Comparison of ENCODE assay signal across 8 cellular contexts in the genomic region with DNA sequence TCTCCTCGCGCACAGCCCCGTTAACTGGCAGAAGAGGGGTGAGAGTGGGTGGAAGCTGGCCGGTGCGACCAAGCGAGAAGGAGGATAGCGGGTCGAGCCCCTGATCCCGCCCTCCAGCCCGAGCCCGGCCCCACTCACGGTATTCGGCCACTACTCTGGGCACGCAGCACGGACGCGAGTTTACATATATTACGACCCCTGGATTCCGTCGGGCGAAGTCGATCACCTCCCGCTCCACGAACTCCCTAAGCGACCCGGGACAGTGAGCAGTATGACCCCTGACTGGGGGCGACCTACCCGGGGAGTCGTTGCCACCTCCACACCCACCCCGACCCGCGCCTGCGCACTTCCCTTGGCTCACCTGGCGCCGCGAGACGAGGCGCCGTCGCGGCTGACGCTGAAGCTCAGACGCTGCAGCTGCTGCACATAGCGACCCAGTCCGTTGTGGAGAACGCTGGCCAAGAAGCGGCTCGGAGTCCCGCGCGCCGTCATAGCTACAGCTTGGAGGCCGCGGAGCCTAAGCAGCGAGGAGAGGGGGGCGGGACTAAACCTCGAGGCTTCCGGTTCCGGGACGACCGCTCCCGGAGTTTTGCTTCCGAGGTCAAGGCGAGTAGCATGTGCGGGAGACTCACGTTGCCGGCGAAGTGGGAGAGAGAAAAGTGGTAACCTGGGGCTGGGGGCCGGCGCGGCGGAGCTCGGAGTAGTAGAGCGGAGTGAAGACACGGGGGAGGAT. TPM values are rescaled to one million over a fixed set of nuclear protein-coding genes. Genes with fewer than 3 reads are reported as not detected.
DNase-seq lines count a peak whose midpoint lies in the region; ATAC-seq and TF ChIP-seq lines count a peak whose summit lies in the region.

A gene (minus strand): TSS at position 546 of the 733 bp plus-strand sequence. CDS start 54 bp downstream, at position 492.
A gene (plus strand): TSS at position 592 of the 733 bp plus-strand sequence. CDS start 668 bp downstream, outside the sequence.

- CTCF ChIA-PET in HEK293 (lab: Yijun Ruan, JAX): interaction anchor here (6.4 to 16.6 kb wide), 2 partner anchors 11 to 30 kb away, joined by 49 to 274 read pairs; a partner anchor contains a TSS

- peak within 1 kb of the TSS; percentile 95 for H3K4me3 ChIP-seq in HEK293 (ENCODE audit: low read depth, low read length)
- H3K4me3 ChIP-seq in NB4 (ENCODE audit: low read depth, low read length): peak within 1 kb of the TSS; percentile 100
- peak within 1 kb of the TSS; percentile 91 for H3K4me3 ChIP-seq in adipocyte (ENCODE audit: low read length)
- H3K4me3 ChIP-seq in heart left ventricle: peak within 1 kb of the TSS; percentile 69 to 97 (median 87)

- peaks cover 20% of the 10 kb centered on the region for H3K36me3 Mint-ChIP-seq in type B pancreatic cell

- 1 to 2% (median 1%) methylated on average over 45 to 75 of the region's 75 CpGs for WGBS in heart left ventricle, 4 donors

- H3K4me1 Mint-ChIP-seq in type B pancreatic cell (ENCODE audit: unreplicated experiment): peaks cover 25% of the 10 kb centered on the region

- H3K36me3 ChIP-seq in HEK293 (ENCODE audit: control insufficient read depth in 2 of 2, insufficient read depth in 1 of 2, low read length in 2 of 2) (peaks cover 16 to 68% of the 10 kb centered on the region in 2 experiments), adipocyte (ENCODE audit: control insufficient read depth, insufficient read depth, low read length, severe bottlenecking) (peaks cover 20% of the 10 kb centered on the region), heart left ventricle (peaks cover 0 to 60% (median 42%) of the 10 kb centered on the region in 9 donors)

- peaks cover 6% of the 10 kb centered on the region for H3K4me1 ChIP-seq in HEK293 (ENCODE audit: control insufficient read depth, insufficient read depth, low read length)
- H3K4me1 ChIP-seq in adipocyte (ENCODE audit: control insufficient read depth, insufficient read depth, low read length): peaks cover 28% of the 10 kb centered on the region
- peaks cover 0 to 31% (median 23%) of the 10 kb centered on the region in 12 donors for H3K4me1 ChIP-seq in heart left ventricle

- ATAC-seq in heart left ventricle: peak; percentile 83 to 93 (median 91)

- H3K27ac Mint-ChIP-seq in type B pancreatic cell: peak within 1 kb of the TSS; percentile 92

- no peaks in the 10 kb centered on the region for H3K27me3 ChIP-seq in adipocyte (replicated peaks; ENCODE audit: control insufficient read depth, insufficient read depth, low read length)
- H3K27me3 ChIP-seq in heart left ventricle: no peaks in the 10 kb centered on the region

- peak within 1 kb of the TSS; percentile 98 for H3K4me3 Mint-ChIP-seq in type B pancreatic cell

- H3K9me3 ChIP-seq in HEK293 (ENCODE audit: control insufficient read depth, insufficient read depth, low read depth, low read length): no peaks in the 10 kb centered on the region
- H3K9me3 ChIP-seq in adipocyte (ENCODE audit: control insufficient read depth, low read length): no peaks in the 10 kb centered on the region
- H3K9me3 ChIP-seq in heart left ventricle: no peaks in the 10 kb centered on the region

- TF ChIP-seq CTCF in GM10266 (IDR thresholded peaks at IDR 0.05; ENCODE audit: control insufficient read depth, insufficient read depth, low read depth, missing control alignments): no peak
- TF ChIP-seq CTCF in HEK293 (tag by site-specific recombination; IDR thresholded peaks at IDR 0.05): no peak
- TF ChIP-seq CTCF in NB4 (IDR thresholded peaks at IDR 0.05; ENCODE audit: low read depth, low read length): no peak
- no peak for TF ChIP-seq CTCF in heart left ventricle (IDR thresholded peaks at IDR 0.05)
- TF ChIP-seq CTCF in type B pancreatic cell (conservative IDR thresholded peaks at IDR 0.05): no peak

- H3K27me3 Mint-ChIP-seq in type B pancreatic cell: no peaks in the 10 kb centered on the region

- H3K9me3 Mint-ChIP-seq in type B pancreatic cell: no peaks in the 10 kb centered on the region

- H3K27ac ChIP-seq in HEK293 (ENCODE audit: extremely low read depth, low read depth, low read length) (peak within 1 kb of the TSS; percentile 82), heart left ventricle (peak within 1 kb of the TSS; percentile 44 to 89 (median 82))

- intact Hi-C loops in heart left ventricle (cut with DNase I): loop anchor here in 2 of 10 donors (5.0 kb wide), 2 partner anchors 40 to 45 kb away; a partner anchor contains a TSS

- peak; percentile 85 for TF ChIP-seq POLR2A in NB4 (IDR thresholded peaks at IDR 0.05; ENCODE audit: extremely low read depth, insufficient read length)
- TF ChIP-seq POLR2A in heart left ventricle (IDR thresholded peaks at IDR 0.05): peak in 1 of 2 donors; percentile 23

- DNase-seq in GM10266 (ENCODE audit: extremely low spot score) (peak; percentile 90), NB4 (ENCODE audit: low read depth) (peak; percentile 91), T-helper 1 cell (peak; percentile 68 to 82 (median 79)), adipocyte (ENCODE audit: low read depth) (peak; percentile 94), heart left ventricle (peak; percentile 80 to 90 (median 88)), pons (ENCODE audit: low spot score) (peak; percentile 85), type B pancreatic cell (ENCODE audit: extremely low spot score, unreplicated experiment) (peak; percentile 87)

- peak within 1 kb of the TSS; percentile 93 for H3K9ac ChIP-seq in adipocyte (ENCODE audit: low read length)

- POLR2A ChIA-PET in HEK293 (lab: Yijun Ruan, JAX): interaction anchor here (0.7 to 1.5 kb wide), 3 partner anchors 10 to 74 kb away, joined by 3 to 6 read pairs (median 6); a partner anchor contains a TSS

TF ChIP-seq in HEK293, 187 proteins besides CTCF, POLR2A, EP300 and RAD21 (continues in another document):
- TF ChIP-seq ZEB2 (tag by site-specific recombination; IDR thresholded peaks at IDR 0.05) (peak; percentile 73), ZFP37 (tag by site-specific recombination; IDR thresholded peaks at IDR 0.05) (0 out of 2 replicates have a peak, but pooled peaks have one; percentile 14), ZNF777 (tag by site-specific recombination; IDR thresholded peaks at IDR 0.05; ENCODE audit: borderline replicate concordance) (no peak), ZFP69B (tag by site-specific recombination; IDR thresholded peaks at IDR 0.05) (no peak), WT1 (tag by site-specific recombination; IDR thresholded peaks at IDR 0.05) (no peak), ZNF768 (tag by site-specific recombination; IDR thresholded peaks at IDR 0.05) (no peak)
- TF ChIP-seq, protein P1, sequence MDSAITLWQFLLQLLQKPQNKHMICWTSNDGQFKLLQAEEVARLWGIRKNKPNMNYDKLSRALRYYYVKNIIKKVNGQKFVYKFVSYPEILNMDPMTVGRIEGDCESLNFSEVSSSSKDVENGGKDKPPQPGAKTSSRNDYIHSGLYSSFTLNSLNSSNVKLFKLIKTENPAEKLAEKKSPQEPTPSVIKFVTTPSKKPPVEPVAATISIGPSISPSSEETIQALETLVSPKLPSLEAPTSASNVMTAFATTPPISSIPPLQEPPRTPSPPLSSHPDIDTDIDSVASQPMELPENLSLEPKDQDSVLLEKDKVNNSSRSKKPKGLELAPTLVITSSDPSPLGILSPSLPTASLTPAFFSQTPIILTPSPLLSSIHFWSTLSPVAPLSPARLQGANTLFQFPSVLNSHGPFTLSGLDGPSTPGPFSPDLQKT (IDR thresholded peaks at IDR 0.05; ENCODE audit: borderline replicate concordance, low read depth, low read length): peak; percentile 51; the same call in 1 of the 2 replicates
- TF ChIP-seq, protein P2, sequence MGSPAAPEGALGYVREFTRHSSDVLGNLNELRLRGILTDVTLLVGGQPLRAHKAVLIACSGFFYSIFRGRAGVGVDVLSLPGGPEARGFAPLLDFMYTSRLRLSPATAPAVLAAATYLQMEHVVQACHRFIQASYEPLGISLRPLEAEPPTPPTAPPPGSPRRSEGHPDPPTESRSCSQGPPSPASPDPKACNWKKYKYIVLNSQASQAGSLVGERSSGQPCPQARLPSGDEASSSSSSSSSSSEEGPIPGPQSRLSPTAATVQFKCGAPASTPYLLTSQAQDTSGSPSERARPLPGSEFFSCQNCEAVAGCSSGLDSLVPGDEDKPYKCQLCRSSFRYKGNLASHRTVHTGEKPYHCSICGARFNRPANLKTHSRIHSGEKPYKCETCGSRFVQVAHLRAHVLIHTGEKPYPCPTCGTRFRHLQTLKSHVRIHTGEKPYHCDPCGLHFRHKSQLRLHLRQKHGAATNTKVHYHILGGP (tag by site-specific recombination; IDR thresholded peaks at IDR 0.05): no peak
- TF ChIP-seq, protein P3, sequence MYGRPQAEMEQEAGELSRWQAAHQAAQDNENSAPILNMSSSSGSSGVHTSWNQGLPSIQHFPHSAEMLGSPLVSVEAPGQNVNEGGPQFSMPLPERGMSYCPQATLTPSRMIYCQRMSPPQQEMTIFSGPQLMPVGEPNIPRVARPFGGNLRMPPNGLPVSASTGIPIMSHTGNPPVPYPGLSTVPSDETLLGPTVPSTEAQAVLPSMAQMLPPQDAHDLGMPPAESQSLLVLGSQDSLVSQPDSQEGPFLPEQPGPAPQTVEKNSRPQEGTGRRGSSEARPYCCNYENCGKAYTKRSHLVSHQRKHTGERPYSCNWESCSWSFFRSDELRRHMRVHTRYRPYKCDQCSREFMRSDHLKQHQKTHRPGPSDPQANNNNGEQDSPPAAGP (tag by site-specific recombination; IDR thresholded peaks at IDR 0.05): no peak; the same call in 1 of the 2 replicates

RNA-seq across cellular contexts. Expression of the first gene that starts in this region (rescaled TPM):
- total RNA-seq in heart left ventricle: 100 to 1,000 TPM in 1 of 9 donors, 10 to 100 TPM in 8; 44.8 to 108 (median 55.9) TPM
- polyA plus RNA-seq in heart left ventricle: 100 to 1,000 TPM in 1 of 2 donors, 10 to 100 TPM in 1; 82.2 to 113 TPM
- total RNA-seq in type B pancreatic cell (ENCODE audit: low replicate concordance): 69.7 and 74.2 TPM in 2 replicates

RNA-seq across cellular contexts. Expression of the second gene that starts in this region (rescaled TPM):
- total RNA-seq in heart left ventricle (1 to 10 TPM; 4.7 to 7.6 (median 5.8) TPM), type B pancreatic cell (ENCODE audit: low replicate concordance) (11.3 and 19.2 TPM in 2 replicates)
- polyA plus RNA-seq in heart left ventricle: 1 to 10 TPM; 4.8 to 9.5 TPM

Comparison
In these comparisons a context has a peak if more than half of its experiments do, and no peak if none do; other contexts are left out.
1. Peak in every context shown above with its lines: DNase-seq, ATAC-seq, H3K4me3 ChIP-seq and H3K27ac ChIP-seq.